ENCODE assay signal across 10 cellular contexts in genomic region chr7:27154369-27154768, GRCh38. TPM values are rescaled to one million over a fixed set of nuclear protein-coding genes. Genes with fewer than 3 reads are reported as not detected.
DNase-seq lines count a peak whose midpoint lies in the region; ATAC-seq, FAIRE-seq and TF ChIP-seq lines count a peak whose summit lies in the region.
"Had no signal": no experiment of that assay in that cellular context is flagged by ENCODE, and none has a peak within 500 bp of the region (broad histone marks: within the 10 kb centered on the region; RNA-seq: fewer than 3 reads in every experiment).

No MANE protein-coding gene starts in this region.

- ATAC-seq in activated B cell treated with CpG ODN at 0.5 μM for 24 hours (ENCODE audit: low read depth) (no peak), GM19452 (IDR thresholded peaks at IDR 0.05; ENCODE audit: unreplicated experiment) (no peak), HG03039 (IDR thresholded peaks at IDR 0.05; ENCODE audit: unreplicated experiment) (no peak)

- H4K20me1 ChIP-seq in smooth muscle cell (ENCODE audit: low read depth), result no peaks in the 10 kb centered on the region

- H3K27ac ChIP-seq in kidney (ENCODE audit: low read depth in 2 of 2, low read length in 2 of 2), result peak overlapping the region; percentile 97 to 98
- no peak overlapping the region for H3K27ac ChIP-seq in smooth muscle cell (ENCODE audit: low read depth)

- H3K27me3 Mint-ChIP-seq in activated B cell treated with CpG ODN at 0.5 μM for 24 hours, result peaks cover 77% of the 10 kb centered on the region

- CTCF ChIA-PET in activated B cell treated with CpG ODN at 0.5 μM for 24 hours (lab: Charles Lee), result no interaction called here

- POLR2A ChIA-PET in activated B cell treated with CpG ODN at 0.5 μM for 24 hours (lab: Charles Lee), result no interaction called here

- no peaks in the 10 kb centered on the region for H3K9me3 Mint-ChIP-seq in activated B cell treated with CpG ODN at 0.5 μM for 24 hours

- FAIRE-seq in kidney (lab: Jason Lieb, UNC), result no peak

- H3K9me3 ChIP-seq in kidney (ENCODE audit: control insufficient read depth in 1 of 2, low read length in 2 of 2), result no peaks in the 10 kb centered on the region
- no peaks in the 10 kb centered on the region for H3K9me3 ChIP-seq in smooth muscle cell (replicated peaks; ENCODE audit: low read depth)

- H3K79me2 ChIP-seq in smooth muscle cell (ENCODE audit: low read depth), result no peaks in the 10 kb centered on the region

- H3F3A ChIP-seq in smooth muscle cell (ENCODE audit: low read depth), result no peaks in the 10 kb centered on the region

- H3K36me3 ChIP-seq in kidney (ENCODE audit: control insufficient read depth in 1 of 2, insufficient read depth in 2 of 2, low read length in 2 of 2) (no peaks in the 10 kb centered on the region), smooth muscle cell (ENCODE audit: low read depth) (no peaks in the 10 kb centered on the region)

- H2AFZ ChIP-seq in smooth muscle cell (ENCODE audit: low read depth), result no peak overlapping the region

- peaks cover 49% of the 10 kb centered on the region for H3K4me1 Mint-ChIP-seq in activated B cell treated with CpG ODN at 0.5 μM for 24 hours

- peak overlapping the region; percentile 91 for H3K4me2 ChIP-seq in smooth muscle cell

- H3K4me3 ChIP-seq in kidney (ENCODE audit: low read length in 2 of 2) (peak overlapping the region in 1 of 2 donors; percentile 83), smooth muscle cell (no peak overlapping the region)

- H3K27ac Mint-ChIP-seq in activated B cell treated with CpG ODN at 0.5 μM for 24 hours, result peak overlapping the region; percentile 18

- peak overlapping the region; percentile 38 for H3K4me3 Mint-ChIP-seq in activated B cell treated with CpG ODN at 0.5 μM for 24 hours

- DNase-seq in activated T-cell treated with anti-CD3 and anti-CD28 coated beads, Interleukin-2, amount 50 U/mL, for 1 hour, result peak; percentile 16
- DNase-seq in activated T-cell treated with anti-CD3 and anti-CD28 coated beads for 4 hours, result no peak
- no peak for DNase-seq in activated B cell treated with CpG ODN at 0.5 μM for 24 hours
- peak; percentile 63 for DNase-seq in kidney
- no peak for DNase-seq in smooth muscle cell (lab: John Stamatoyannopoulos, UW; ENCODE audit: unreplicated experiment)
- no peak for DNase-seq in T-helper 9 cell
- DNase-seq: NCI-H2029 treated with DMSO at 0.1 percent for 48 hours had no signal

- 70% methylated on average over 9 of the region's 10 CpGs for WGBS in smooth muscle cell (ENCODE audit: low lambda C conversion rate)

- peaks cover 99% of the 10 kb centered on the region for H3K27me3 ChIP-seq in smooth muscle cell (ENCODE audit: low read depth)

- no peaks in the 10 kb centered on the region for H3K36me3 Mint-ChIP-seq in activated B cell treated with CpG ODN at 0.5 μM for 24 hours (ENCODE audit: low read depth)

- H3K9ac ChIP-seq in kidney (ENCODE audit: low read length in 2 of 2), result peak overlapping the region in 1 of 2 donors; percentile 85
- no peak overlapping the region for H3K9ac ChIP-seq in smooth muscle cell (ENCODE audit: low read depth)

- intact Hi-C loops in activated B cell treated with CpG ODN at 0.5 μM for 24 hours (cut with micrococcal nuclease) (no loop called here), kidney (cut with DNase I) (loop anchor here (10.0 kb wide), 1 partner anchor 780 kb away; no protein-coding TSS in a partner anchor)

- H3K4me1 ChIP-seq in kidney (ENCODE audit: control insufficient read depth in 1 of 2, insufficient read depth in 1 of 2, low read depth in 1 of 2, low read length in 2 of 2) (peaks cover 10 to 19% of the 10 kb centered on the region in 2 donors), smooth muscle cell (ENCODE audit: low read depth) (no peaks in the 10 kb centered on the region)

- TF ChIP-seq CTCF in activated B cell treated with CpG ODN at 0.5 μM for 24 hours (IDR thresholded peaks at IDR 0.05), result no peak
- TF ChIP-seq CTCF in kidney (IDR thresholded peaks at IDR 0.05; ENCODE audit: borderline replicate concordance, extremely low read depth, insufficient read depth), result no peak
- TF ChIP-seq CTCF in smooth muscle cell (IDR thresholded peaks at IDR 0.05; ENCODE audit: borderline replicate concordance, insufficient read depth, poor library complexity, severe bottlenecking), result no peak

RNA-seq across cellular contexts. Expression of gene HOXA3, which starts 2.0 kb away (rescaled TPM):
- total RNA-seq in activated B cell treated with CpG ODN at 0.5 μM for 24 hours (not detected in 2 replicates), kidney (21.2 TPM), smooth muscle cell (0.13 TPM in 1 of 2 replicates, not detected in the other)
- polyA plus RNA-seq in kidney (ENCODE audit: insufficient read depth, low read depth, low replicate concordance) (6.3 TPM), smooth muscle cell (0.31 and 0.83 TPM in 2 replicates)
- total RNA-seq: T-helper 1 cell treated with Interleukin-12 subunit alpha and Interleukin-12 subunit beta and Interleukin-4 antibody, amounts not matched to agents 30 ng/mL and 1 ng/mL, for 36 hours had no signal

RNA-seq across cellular contexts. Expression of gene HOXA7, which starts 2.1 kb away (rescaled TPM):
- total RNA-seq in activated B cell treated with CpG ODN at 0.5 μM for 24 hours (not detected in 2 replicates), kidney (31.3 TPM), smooth muscle cell (0.72 TPM in 1 of 2 replicates, not detected in the other)
- polyA plus RNA-seq in kidney (ENCODE audit: insufficient read depth, low read depth, low replicate concordance) (23.8 TPM), smooth muscle cell (1.2 and 1.6 TPM in 2 replicates)
- total RNA-seq: T-helper 1 cell treated with Interleukin-12 subunit alpha and Interleukin-12 subunit beta and Interleukin-4 antibody, amounts not matched to agents 30 ng/mL and 1 ng/mL, for 36 hours had no signal

RNA-seq across cellular contexts. Expression of gene HOXA6, which starts 6.8 kb away (rescaled TPM):
- total RNA-seq in activated B cell treated with CpG ODN at 0.5 μM for 24 hours, result not detected in 2 replicates
- total RNA-seq in kidney, result 22.0 TPM
- polyA plus RNA-seq in kidney (ENCODE audit: insufficient read depth, low read depth, low replicate concordance), result 1.1 TPM
- 0.58 TPM in 1 of 2 replicates, not detected in the other for total RNA-seq in smooth muscle cell
- 0.56 TPM in 1 of 2 replicates, not detected in the other for polyA plus RNA-seq in smooth muscle cell
- total RNA-seq: T-helper 1 cell treated with Interleukin-12 subunit alpha and Interleukin-12 subunit beta and Interleukin-4 antibody, amounts not matched to agents 30 ng/mL and 1 ng/mL, for 36 hours had no signal

RNA-seq across cellular contexts. Expression of gene HOXA5, which starts 10.9 kb away (rescaled TPM):
- total RNA-seq in activated B cell treated with CpG ODN at 0.5 μM for 24 hours, result not detected in 2 replicates
- total RNA-seq in kidney, result 38.0 TPM
- 19.4 TPM for polyA plus RNA-seq in kidney (ENCODE audit: insufficient read depth, low read depth, low replicate concordance)
- 0.67 and 2.1 TPM in 2 replicates for total RNA-seq in smooth muscle cell
- 0.11 and 0.98 TPM in 2 replicates for polyA plus RNA-seq in smooth muscle cell
- total RNA-seq: T-helper 1 cell treated with Interleukin-12 subunit alpha and Interleukin-12 subunit beta and Interleukin-4 antibody, amounts not matched to agents 30 ng/mL and 1 ng/mL, for 36 hours had no signal

RNA-seq across cellular contexts. Expression of gene HOXA9, which starts 11.0 kb away (rescaled TPM):
- total RNA-seq in activated B cell treated with CpG ODN at 0.5 μM for 24 hours (not detected in 2 replicates), kidney (36.8 TPM), smooth muscle cell (22.9 and 35.8 TPM in 2 replicates)
- polyA plus RNA-seq in kidney (ENCODE audit: insufficient read depth, low read depth, low replicate concordance) (36.7 TPM), smooth muscle cell (12.6 and 19.2 TPM in 2 replicates)
- total RNA-seq: T-helper 1 cell treated with Interleukin-12 subunit alpha and Interleukin-12 subunit beta and Interleukin-4 antibody, amounts not matched to agents 30 ng/mL and 1 ng/mL, for 36 hours had no signal

Comparison
In these comparisons a context has a peak if more than half of its experiments do, and no peak if none do; other contexts are left out.
1. DNase-seq: peak in activated T-cell treated with anti-CD3 and anti-CD28 coated beads, Interleukin-2, amount 50 U/mL, for 1 hour (single experiment) and kidney (single experiment); none in activated T-cell treated with anti-CD3 and anti-CD28 coated beads for 4 hours (single experiment), activated B cell treated with CpG ODN at 0.5 μM for 24 hours (single experiment), smooth muscle cell (single experiment) and T-helper 9 cell (single experiment).
2. RNA of gene HOXA3, which starts 2.0 kb away (total RNA-seq): 21.2 TPM in kidney (single experiment); not detected in activated B cell treated with CpG ODN at 0.5 μM for 24 hours and 0.13 TPM in smooth muscle cell; every median in the first group is over 10 times any median in the second.
3. RNA of gene HOXA7, which starts 2.1 kb away (total RNA-seq): 31.3 TPM in kidney (single experiment); 0.72 TPM in smooth muscle cell and not detected in activated B cell treated with CpG ODN at 0.5 μM for 24 hours; every median in the first group is over 10 times any median in the second.
4. RNA of gene HOXA6, which starts 6.8 kb away (total RNA-seq): 22.0 TPM in kidney (single experiment); 0.58 TPM in smooth muscle cell and not detected in activated B cell treated with CpG ODN at 0.5 μM for 24 hours; every median in the first group is over 10 times any median in the second.